21 cellular contexts compared by ENCODE assay signal in the genomic region with DNA sequence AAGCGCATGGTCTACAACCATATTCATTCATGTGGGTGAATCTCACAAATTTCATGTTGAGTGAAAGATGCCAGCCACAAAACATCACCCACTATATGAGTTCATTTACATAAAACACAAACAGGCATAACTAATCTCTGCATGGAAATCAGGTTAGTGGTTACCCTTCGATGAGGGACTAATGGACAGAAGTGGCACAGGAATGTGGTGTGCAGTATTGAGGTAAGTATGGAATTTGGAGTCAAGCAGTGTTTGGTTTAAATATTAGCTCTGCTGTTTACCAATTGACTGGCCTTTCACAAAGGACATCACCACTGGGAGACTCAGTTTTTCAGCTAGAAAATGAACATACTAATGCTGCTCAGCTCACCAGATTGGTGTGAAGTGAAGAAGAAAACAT. TPM values are rescaled to one million over a fixed set of nuclear protein-coding genes. Genes with fewer than 3 reads are reported as not detected.
DNase-seq lines count a peak whose midpoint lies in the region; ATAC-seq, FAIRE-seq and TF ChIP-seq lines count a peak whose summit lies in the region.
"Had no signal": no experiment of that assay in that cellular context is flagged by ENCODE, and none has a peak within 500 bp of the region (broad histone marks: within the 10 kb centered on the region; RNA-seq: fewer than 3 reads in every experiment).

No MANE protein-coding gene starts in this region.

- DNase-seq in M059J (ENCODE audit: low read depth) (peak; percentile 28), esophagus muscularis mucosa (ENCODE audit: extremely low spot score) (peak; percentile 53), HepG2 (ENCODE audit: low spot score) (peak; percentile 49), NCI-H2081 treated with DMSO at 0.1 percent for 48 hours (lab: John Stamatoyannopoulos, UW) (no peak), AG08396 (ENCODE audit: low spot score) (no peak), C1 segment of cervical spinal cord (lab: John Stamatoyannopoulos, UW) (no peak), tibial artery (no peak)
- DNase-seq: DMS79 treated with DMSO at 0.1 percent for 48 hours; HCEC 1CT; KG1; NCI-H1092; NCI-H69; NK-92 treated with Interleukin-12 subunit alpha and Interleukin-12 subunit beta, amount 100 ng/mL, for 24 hours; PC-3 had no signal

- TF ChIP-seq CTCF in esophagus muscularis mucosa (IDR thresholded peaks at IDR 0.05) (no peak), HepG2 (CRISPR knock-in tag; IDR thresholded peaks at IDR 0.05) (no peak), tibial artery (IDR thresholded peaks at IDR 0.05) (no peak)

- H3K4me3 ChIP-seq in esophagus muscularis mucosa: no peak overlapping the region
- no peak overlapping the region for H3K4me3 ChIP-seq in HepG2 (replicated peaks in 1 of 3; ENCODE audit: insufficient read depth in 1 of 3, low read depth in 2 of 3, low read length in 3 of 3)
- no peak overlapping the region for H3K4me3 ChIP-seq in tibial artery

- intact Hi-C loops in esophagus muscularis mucosa (cut with DNase I) (no loop called here), HepG2 (cut with micrococcal nuclease; ENCODE audit: unreplicated experiment) (loop anchor here (5.0 kb wide), 1 partner anchor 1355 kb away; no protein-coding TSS in a partner anchor), tibial artery (cut with DNase I; ENCODE audit: low total_unique reads) (no loop called here)

- 95% methylated on average over 1 of the region's 2 CpGs for WGBS in esophagus muscularis mucosa
- 28% methylated on average over 2 of the region's 2 CpGs for WGBS in HepG2 (ENCODE audit: low lambda C conversion rate)

- peak; percentile 79 for FAIRE-seq in HepG2 (lab: Jason Lieb, UNC)
- FAIRE-seq: G401.6, GM12891 had no signal

- TF ChIP-seq RAD21 in HepG2 (CRISPR knock-in tag; IDR thresholded peaks at IDR 0.05): no peak

- TF ChIP-seq EP300 in esophagus muscularis mucosa (IDR thresholded peaks at IDR 0.05) (no peak), HepG2 (IDR thresholded peaks at IDR 0.05; ENCODE audit: low read depth in 2 of 2, low read length in 2 of 2) (no peak), HepG2 (CRISPR knock-in tag; IDR thresholded peaks at IDR 0.05; ENCODE audit: borderline replicate concordance) (no peak)

- H3K36me3 ChIP-seq in esophagus muscularis mucosa (no peaks in the 10 kb centered on the region), HepG2 (replicated peaks in 1 of 2; ENCODE audit: control insufficient read depth in 1 of 2, insufficient read depth in 2 of 2, low read length in 2 of 2) (no peaks in the 10 kb centered on the region), tibial artery (no peaks in the 10 kb centered on the region)

- H3K79me2 ChIP-seq in HepG2 (ENCODE audit: insufficient read depth, low read length): no peaks in the 10 kb centered on the region

- no peaks in the 10 kb centered on the region for H3K27me3 ChIP-seq in esophagus muscularis mucosa
- no peaks in the 10 kb centered on the region for H3K27me3 ChIP-seq in HepG2 (ENCODE audit: control insufficient read depth in 1 of 2, insufficient read depth in 2 of 2, low read length in 2 of 2)
- H3K27me3 ChIP-seq in tibial artery: no peaks in the 10 kb centered on the region

- BruUV-seq in HepG2 (replicated peaks; lab: Mats Ljungman, UMichigan): no TSS peak

- ATAC-seq in HepG2: peak; percentile 99
- ATAC-seq: PC-3, SK-N-SH treated with all-trans-retinoic acid at 6 μM for 48 hours had no signal

- H3K27ac ChIP-seq in esophagus muscularis mucosa (replicated peaks in 1 of 4) (no peak overlapping the region), HepG2 (ENCODE audit: extremely low read length, insufficient read depth, low read length) (no peak overlapping the region), tibial artery (no peak overlapping the region)
- H3K27ac ChIP-seq: HL-60 had no signal

- CTCF ChIA-PET in HepG2 (lab: Yijun Ruan, JAX; ENCODE audit: low intra/inter-chr PET ratio, low total read pairs): no interaction called here

- POLR2A ChIA-PET in HepG2 (lab: Yijun Ruan, JAX): no interaction called here

- no peaks in the 10 kb centered on the region for H4K20me1 ChIP-seq in HepG2 (ENCODE audit: insufficient read depth, low read length)

- TF ChIP-seq POLR2A in esophagus muscularis mucosa (IDR thresholded peaks at IDR 0.05; ENCODE audit: low read depth) (no peak), HepG2 (IDR thresholded peaks at IDR 0.05; ENCODE audit: insufficient read depth in 1 of 2, low read depth in 2 of 2, low read length in 2 of 2) (no peak)

- no peak overlapping the region for H3K9ac ChIP-seq in HepG2 (ENCODE audit: insufficient read depth, low read depth, low read length)

- peak overlapping the region; percentile 12 for H3K4me2 ChIP-seq in HepG2 (ENCODE audit: low read depth, low read length)

- H3K4me1 ChIP-seq in esophagus muscularis mucosa: no peaks in the 10 kb centered on the region
- H3K4me1 ChIP-seq in HepG2 (ENCODE audit: insufficient read depth, low read length): peaks cover 32% of the 10 kb centered on the region
- H3K4me1 ChIP-seq in tibial artery: no peaks in the 10 kb centered on the region

- H3K9me3 ChIP-seq in esophagus muscularis mucosa: no peaks in the 10 kb centered on the region
- H3K9me3 ChIP-seq in HepG2 (ENCODE audit: low read length): no peaks in the 10 kb centered on the region
- no peaks in the 10 kb centered on the region for H3K9me3 ChIP-seq in tibial artery

- in situ Hi-C loops in HepG2 (cut with HindIII; ENCODE audit: extremely low pct_ligation_motif_present, low pct_unique_long_range_greater_than_20kb): no loop called here

- no peak overlapping the region for H2AFZ ChIP-seq in HepG2 (ENCODE audit: low read length)

TF ChIP-seq in HepG2, 621 proteins besides CTCF, POLR2A, EP300 and RAD21 (continues in another document):
- no peak for TF ChIP-seq FOXC1 (CRISPR knock-in tag; IDR thresholded peaks at IDR 0.05; ENCODE audit: borderline replicate concordance)
- no peak for TF ChIP-seq MXD4 (CRISPR knock-in tag; IDR thresholded peaks at IDR 0.05)
- TF ChIP-seq FOXA1 (IDR thresholded peaks at IDR 0.05): no peak
- peak; percentile 49; the same call in 1 of the 2 replicates for TF ChIP-seq FOXA1 (CRISPR knock-in tag; IDR thresholded peaks at IDR 0.05)
- TF ChIP-seq TARDBP (CRISPR knock-in tag; IDR thresholded peaks at IDR 0.05): peak; percentile 58; the same call in 1 of the 2 replicates
- TF ChIP-seq FOXK1 (CRISPR knock-in tag; IDR thresholded peaks at IDR 0.05; ENCODE audit: borderline replicate concordance, low read depth): peak; percentile 36; the same call in 1 of the 2 replicates

RNA-seq across cellular contexts. Expression of a gene that starts 24.2 kb away (rescaled TPM):
- not detected in 2 replicates for total RNA-seq in M059J (2014; rRNA removed; shearing (Covaris generic))
- total RNA-seq in esophagus muscularis mucosa (not detected), HepG2 (2016; rRNA removed; fragmentation: Illumina TruSeq; extraction: Trizol) (not detected in 2 replicates)
- total RNA-seq in HepG2 (2016; cell fraction: cytosol; rRNA removed; fragmentation: Illumina TruSeq; extraction: Trizol; ENCODE audit: low read depth): not detected in 2 replicates
- not detected in 2 replicates for total RNA-seq in HepG2 (2016; cell fraction: insoluble cytoplasmic fraction; rRNA removed; fragmentation: Illumina TruSeq; extraction: Trizol)
- total RNA-seq in HepG2 (2016; cell fraction: membrane; rRNA removed; fragmentation: Illumina TruSeq; extraction: Trizol): not detected in 2 replicates
- total RNA-seq in HepG2 (2016; cell fraction: nucleus; rRNA removed; fragmentation: Illumina TruSeq; extraction: Trizol): not detected in 2 replicates
- not detected in 2 replicates for polyA plus RNA-seq in HepG2 (2011; rRNA removed)
- not detected in 2 replicates for polyA plus RNA-seq in HepG2 (2011; cell fraction: cytosol; rRNA removed)
- polyA plus RNA-seq in HepG2 (2011; cell fraction: nucleus; rRNA removed): not detected in 2 replicates
- polyA plus RNA-seq in HepG2 (2012): not detected in 2 replicates
- not detected in 2 replicates for polyA plus RNA-seq in HepG2 (2016; cell fraction: cytosol; fragmentation: Illumina TruSeq; extraction: Trizol; ENCODE audit: low read depth)
- not detected in 2 replicates for polyA plus RNA-seq in HepG2 (2016; cell fraction: insoluble cytoplasmic fraction; fragmentation: Illumina TruSeq; extraction: Trizol; ENCODE audit: low read depth)
- not detected in 2 replicates for polyA plus RNA-seq in HepG2 (2016; cell fraction: membrane; fragmentation: Illumina TruSeq; extraction: Trizol; ENCODE audit: low read depth)
- not detected in 2 replicates for polyA plus RNA-seq in HepG2 (2016; cell fraction: nucleus; fragmentation: Illumina TruSeq; extraction: Trizol; ENCODE audit: insufficient read depth, low read depth)
- 0.07 TPM in 1 of 2 replicates, not detected in the other for polyA minus RNA-seq in HepG2 (2011; rRNA and poly(A)+ RNA removed; ENCODE audit: low replicate concordance)
- not detected in 2 replicates for polyA minus RNA-seq in HepG2 (2011; cell fraction: cytosol; rRNA and poly(A)+ RNA removed)
- not detected in 2 replicates for polyA minus RNA-seq in HepG2 (2011; cell fraction: nucleus; rRNA and poly(A)+ RNA removed)
- total RNA-seq: MCF 10A, PC-3, Right ventricle myocardium inferior had no signal
- polyA plus RNA-seq: CD14-positive monocyte had no signal

RNA-seq across cellular contexts. Expression of a gene that starts 53.5 kb away (rescaled TPM):
- total RNA-seq in M059J (2014; rRNA removed; shearing (Covaris generic)): 2.2 and 4.6 TPM in 2 replicates
- 1 to 10 TPM; 1.1 to 3.3 (median 1.8) TPM for total RNA-seq in esophagus muscularis mucosa
- not detected in 2 replicates for total RNA-seq in HepG2 (2016; rRNA removed; fragmentation: Illumina TruSeq; extraction: Trizol)
- total RNA-seq in HepG2 (2016; cell fraction: cytosol; rRNA removed; fragmentation: Illumina TruSeq; extraction: Trizol; ENCODE audit: low read depth): not detected in 2 replicates
- total RNA-seq in HepG2 (2016; cell fraction: insoluble cytoplasmic fraction; rRNA removed; fragmentation: Illumina TruSeq; extraction: Trizol): not detected in 2 replicates
- total RNA-seq in HepG2 (2016; cell fraction: membrane; rRNA removed; fragmentation: Illumina TruSeq; extraction: Trizol): not detected in 2 replicates
- total RNA-seq in HepG2 (2016; cell fraction: nucleus; rRNA removed; fragmentation: Illumina TruSeq; extraction: Trizol): not detected in 2 replicates
- not detected in 2 replicates for polyA plus RNA-seq in HepG2 (2011; rRNA removed)
- polyA plus RNA-seq in HepG2 (2011; cell fraction: cytosol; rRNA removed): not detected in 2 replicates
- polyA plus RNA-seq in HepG2 (2011; cell fraction: nucleus; rRNA removed): not detected in 2 replicates
- polyA plus RNA-seq in HepG2 (2012): not detected in 2 replicates
- not detected in 2 replicates for polyA plus RNA-seq in HepG2 (2016; cell fraction: cytosol; fragmentation: Illumina TruSeq; extraction: Trizol; ENCODE audit: low read depth)
- polyA plus RNA-seq in HepG2 (2016; cell fraction: insoluble cytoplasmic fraction; fragmentation: Illumina TruSeq; extraction: Trizol; ENCODE audit: low read depth): not detected in 2 replicates
- polyA plus RNA-seq in HepG2 (2016; cell fraction: membrane; fragmentation: Illumina TruSeq; extraction: Trizol; ENCODE audit: low read depth): not detected in 2 replicates
- not detected in 2 replicates for polyA plus RNA-seq in HepG2 (2016; cell fraction: nucleus; fragmentation: Illumina TruSeq; extraction: Trizol; ENCODE audit: insufficient read depth, low read depth)
- polyA minus RNA-seq in HepG2 (2011; rRNA and poly(A)+ RNA removed; ENCODE audit: low replicate concordance): not detected in 2 replicates
- polyA minus RNA-seq in HepG2 (2011; cell fraction: cytosol; rRNA and poly(A)+ RNA removed): not detected in 2 replicates
- not detected in 2 replicates for polyA minus RNA-seq in HepG2 (2011; cell fraction: nucleus; rRNA and poly(A)+ RNA removed)

Comparison
In these comparisons a context has a peak if more than half of its experiments do, and no peak if none do; other contexts are left out.
1. DNase-seq: peak in M059J (single experiment), esophagus muscularis mucosa (single experiment) and HepG2 (single experiment); none in NCI-H2081 treated with DMSO at 0.1 percent for 48 hours (single experiment), AG08396 (single experiment), C1 segment of cervical spinal cord (0 of 14) and tibial artery (0 of 2).